Comparison of ENCODE assay signal across 1 cellular context in genomic region chr11:74896311-74896710, GRCh38.
A peak's percentile ranks its signal among the peaks of the same experiment; 100 is the strongest.
TF ChIP-seq lines count a peak whose summit lies in the region.

No MANE protein-coding gene starts in this region.

TF ChIP-seq in HepG2, 621 proteins besides CTCF, POLR2A, EP300 and RAD21 (continues in another document):
- TF ChIP-seq KLF16 (CRISPR knock-in tag; IDR thresholded peaks at IDR 0.05) (no peak), RBAK (CRISPR knock-in tag; IDR thresholded peaks at IDR 0.05) (no peak), HCFC1 (IDR thresholded peaks at IDR 0.05; ENCODE audit: low read depth, low read length) (no peak), ETV6 (CRISPR knock-in tag; conservative IDR thresholded peaks at IDR 0.05) (no peak), SP5 (CRISPR knock-in tag; IDR thresholded peaks at IDR 0.05; ENCODE audit: borderline replicate concordance, low read depth) (0 out of 2 replicates have a peak, but pooled peaks have one; percentile 42), ZBTB37 (CRISPR knock-in tag; IDR thresholded peaks at IDR 0.05) (0 out of 2 replicates have a peak, but pooled peaks have one; percentile 25), KAT2B (IDR thresholded peaks at IDR 0.05; ENCODE audit: borderline replicate concordance, low read depth, low read length) (no peak), SNAPC5 (CRISPR knock-in tag; IDR thresholded peaks at IDR 0.05; ENCODE audit: borderline replicate concordance) (no peak), ATM (IDR thresholded peaks at IDR 0.05; ENCODE audit: borderline replicate concordance) (no peak), UBTF (CRISPR knock-in tag; IDR thresholded peaks at IDR 0.05) (no peak), ZBTB3 (CRISPR knock-in tag; IDR thresholded peaks at IDR 0.05; ENCODE audit: borderline replicate concordance, low read depth) (no peak), GLMP (CRISPR knock-in tag; IDR thresholded peaks at IDR 0.05; ENCODE audit: borderline replicate concordance) (no peak), CSRNP1 (CRISPR knock-in tag; IDR thresholded peaks at IDR 0.05) (no peak), ZSCAN20 (CRISPR knock-in tag; IDR thresholded peaks at IDR 0.05; ENCODE audit: borderline replicate concordance) (no peak), MTA3 (CRISPR knock-in tag; IDR thresholded peaks at IDR 0.05) (no peak), RARA (CRISPR knock-in tag; IDR thresholded peaks at IDR 0.05) (no peak), ATF2 (CRISPR knock-in tag; IDR thresholded peaks at IDR 0.05) (no peak), GATAD2A (CRISPR knock-in tag; IDR thresholded peaks at IDR 0.05) (0 out of 2 replicates have a peak, but pooled peaks have one; percentile 25), HNF4G (IDR thresholded peaks at IDR 0.05; ENCODE audit: borderline replicate concordance, low read depth, low read length) (peak; percentile 16; the same call in 1 of the 2 replicates), HNF4G (CRISPR knock-in tag; IDR thresholded peaks at IDR 0.05; ENCODE audit: borderline replicate concordance, low read depth) (no peak), PPARG (CRISPR knock-in tag; conservative IDR thresholded peaks at IDR 0.05) (no peak), MBD4 (IDR thresholded peaks at IDR 0.05; ENCODE audit: borderline replicate concordance, low read length) (no peak), MATR3 (CRISPR knock-in tag; IDR thresholded peaks at IDR 0.05) (no peak), FOXA1 (IDR thresholded peaks at IDR 0.05) (no peak), FOXA1 (CRISPR knock-in tag; IDR thresholded peaks at IDR 0.05) (no peak), SRSF9 (IDR thresholded peaks at IDR 0.05; ENCODE audit: borderline replicate concordance, insufficient read depth, low read depth, low read length, poor library complexity, severe bottlenecking) (no peak), ARNT2 (CRISPR knock-in tag; IDR thresholded peaks at IDR 0.05; ENCODE audit: low read depth) (no peak), HES4 (CRISPR knock-in tag; IDR thresholded peaks at IDR 0.05; ENCODE audit: borderline replicate concordance) (no peak), ZMAT3 (CRISPR knock-in tag; conservative IDR thresholded peaks at IDR 0.05) (no peak), TFAP4 (IDR thresholded peaks at IDR 0.05; ENCODE audit: borderline replicate concordance, low read depth) (no peak), PRDM10 (CRISPR knock-in tag; IDR thresholded peaks at IDR 0.05; ENCODE audit: low read depth) (no peak), MTA1 (CRISPR knock-in tag; IDR thresholded peaks at IDR 0.05; ENCODE audit: borderline replicate concordance) (no peak), CEBPG (CRISPR knock-in tag; IDR thresholded peaks at IDR 0.05) (no peak), MEF2D (CRISPR knock-in tag; IDR thresholded peaks at IDR 0.05) (no peak), BRD4 (CRISPR knock-in tag; IDR thresholded peaks at IDR 0.05) (no peak), NKX3-1 (CRISPR knock-in tag; IDR thresholded peaks at IDR 0.05) (no peak), RFXANK (CRISPR knock-in tag; IDR thresholded peaks at IDR 0.05) (no peak), PTBP1 (IDR thresholded peaks at IDR 0.05; ENCODE audit: low read depth, low read length, poor library complexity, severe bottlenecking) (no peak), IKZF5 (CRISPR knock-in tag; IDR thresholded peaks at IDR 0.05) (no peak), NCOA5 (CRISPR knock-in tag; IDR thresholded peaks at IDR 0.05) (no peak), NR2F6 (IDR thresholded peaks at IDR 0.05) (no peak), NR2F6 (CRISPR knock-in tag; IDR thresholded peaks at IDR 0.05) (no peak), ZMYM4 (CRISPR knock-in tag; IDR thresholded peaks at IDR 0.05) (peak; percentile 48; the same call in 1 of the 2 replicates), MXD4 (CRISPR knock-in tag; IDR thresholded peaks at IDR 0.05) (no peak), ZNF430 (CRISPR knock-in tag; IDR thresholded peaks at IDR 0.05) (no peak)
- TF ChIP-seq, protein P1, sequence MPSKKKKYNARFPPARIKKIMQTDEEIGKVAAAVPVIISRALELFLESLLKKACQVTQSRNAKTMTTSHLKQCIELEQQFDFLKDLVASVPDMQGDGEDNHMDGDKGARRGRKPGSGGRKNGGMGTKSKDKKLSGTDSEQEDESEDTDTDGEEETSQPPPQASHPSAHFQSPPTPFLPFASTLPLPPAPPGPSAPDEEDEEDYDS (CRISPR knock-in tag; IDR thresholded peaks at IDR 0.05): no peak
- TF ChIP-seq, protein P2, sequence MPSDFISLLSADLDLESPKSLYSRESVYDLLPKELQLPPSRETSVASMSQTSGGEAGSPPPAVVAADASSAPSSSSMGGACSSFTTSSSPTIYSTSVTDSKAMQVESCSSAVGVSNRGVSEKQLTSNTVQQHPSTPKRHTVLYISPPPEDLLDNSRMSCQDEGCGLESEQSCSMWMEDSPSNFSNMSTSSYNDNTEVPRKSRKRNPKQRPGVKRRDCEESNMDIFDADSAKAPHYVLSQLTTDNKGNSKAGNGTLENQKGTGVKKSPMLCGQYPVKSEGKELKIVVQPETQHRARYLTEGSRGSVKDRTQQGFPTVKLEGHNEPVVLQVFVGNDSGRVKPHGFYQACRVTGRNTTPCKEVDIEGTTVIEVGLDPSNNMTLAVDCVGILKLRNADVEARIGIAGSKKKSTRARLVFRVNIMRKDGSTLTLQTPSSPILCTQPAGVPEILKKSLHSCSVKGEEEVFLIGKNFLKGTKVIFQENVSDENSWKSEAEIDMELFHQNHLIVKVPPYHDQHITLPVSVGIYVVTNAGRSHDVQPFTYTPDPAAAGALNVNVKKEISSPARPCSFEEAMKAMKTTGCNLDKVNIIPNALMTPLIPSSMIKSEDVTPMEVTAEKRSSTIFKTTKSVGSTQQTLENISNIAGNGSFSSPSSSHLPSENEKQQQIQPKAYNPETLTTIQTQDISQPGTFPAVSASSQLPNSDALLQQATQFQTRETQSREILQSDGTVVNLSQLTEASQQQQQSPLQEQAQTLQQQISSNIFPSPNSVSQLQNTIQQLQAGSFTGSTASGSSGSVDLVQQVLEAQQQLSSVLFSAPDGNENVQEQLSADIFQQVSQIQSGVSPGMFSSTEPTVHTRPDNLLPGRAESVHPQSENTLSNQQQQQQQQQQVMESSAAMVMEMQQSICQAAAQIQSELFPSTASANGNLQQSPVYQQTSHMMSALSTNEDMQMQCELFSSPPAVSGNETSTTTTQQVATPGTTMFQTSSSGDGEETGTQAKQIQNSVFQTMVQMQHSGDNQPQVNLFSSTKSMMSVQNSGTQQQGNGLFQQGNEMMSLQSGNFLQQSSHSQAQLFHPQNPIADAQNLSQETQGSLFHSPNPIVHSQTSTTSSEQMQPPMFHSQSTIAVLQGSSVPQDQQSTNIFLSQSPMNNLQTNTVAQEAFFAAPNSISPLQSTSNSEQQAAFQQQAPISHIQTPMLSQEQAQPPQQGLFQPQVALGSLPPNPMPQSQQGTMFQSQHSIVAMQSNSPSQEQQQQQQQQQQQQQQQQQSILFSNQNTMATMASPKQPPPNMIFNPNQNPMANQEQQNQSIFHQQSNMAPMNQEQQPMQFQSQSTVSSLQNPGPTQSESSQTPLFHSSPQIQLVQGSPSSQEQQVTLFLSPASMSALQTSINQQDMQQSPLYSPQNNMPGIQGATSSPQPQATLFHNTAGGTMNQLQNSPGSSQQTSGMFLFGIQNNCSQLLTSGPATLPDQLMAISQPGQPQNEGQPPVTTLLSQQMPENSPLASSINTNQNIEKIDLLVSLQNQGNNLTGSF (CRISPR knock-in tag; IDR thresholded peaks at IDR 0.05): 0 out of 2 replicates have a peak, but pooled peaks have one; percentile 6
